Comparison of ENCODE assay signal across 16 cellular contexts in the genomic region with DNA sequence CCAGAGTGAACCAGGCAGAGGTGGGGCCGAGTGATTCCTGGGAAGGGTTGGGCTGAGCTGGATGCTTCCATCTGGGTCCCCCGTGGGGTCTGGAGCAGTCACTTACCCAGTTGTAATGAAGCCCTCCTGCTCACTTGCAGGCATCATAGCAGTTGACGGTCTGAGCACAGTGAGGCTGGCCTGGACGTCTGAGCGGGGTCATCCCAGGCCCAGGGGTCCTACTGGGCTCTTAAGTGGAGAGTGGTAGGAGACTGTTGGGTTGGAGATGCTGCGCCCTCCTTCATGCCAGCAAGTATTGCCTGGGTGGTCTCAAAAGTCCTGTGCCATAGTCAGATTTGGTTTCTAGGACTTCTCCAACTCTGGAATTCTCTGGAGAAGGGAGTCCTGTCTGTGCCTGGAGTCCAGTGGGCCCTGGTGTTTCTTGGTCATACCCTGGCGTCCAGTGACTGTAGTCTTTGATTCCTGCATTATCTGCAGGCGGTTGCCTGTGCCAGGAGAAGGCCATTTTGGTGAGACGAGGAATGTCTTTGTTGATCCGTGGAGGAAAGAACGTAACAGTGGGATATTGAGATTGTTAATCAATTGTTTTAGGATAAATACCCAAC.
A peak's percentile ranks its signal among the peaks of the same experiment; 100 is the strongest.
DNase-seq lines count a peak whose midpoint lies in the region; ATAC-seq, FAIRE-seq and TF ChIP-seq lines count a peak whose summit lies in the region.
"Had no signal": no experiment of that assay in that cellular context is flagged by ENCODE, and none has a peak within 500 bp of the region (broad histone marks: within the 10 kb centered on the region; RNA-seq: fewer than 3 reads in every experiment).

No MANE protein-coding gene starts in this region.

- no peaks in the 10 kb centered on the region for H3K79me2 ChIP-seq in HepG2 (ENCODE audit: insufficient read depth, low read length)

- intact Hi-C loops in HepG2 (cut with micrococcal nuclease; ENCODE audit: unreplicated experiment), result no loop called here
- intact Hi-C loops in activated T-helper 2 cell treated with anti-CD3 and anti-CD28 coated beads, Interferon-gamma antibody, Interleukin-2, Interleukin-4, amounts not matched to agents 10 μg/mL and 5 μg/mL and 100 μg/mL, durations not matched to agents 14 hours and 24 hours and 36 hours (cut with micrococcal nuclease), result no loop called here

- H3K36me3 ChIP-seq in liver (ENCODE audit: control insufficient read depth in 4 of 4, insufficient read depth in 3 of 4, low read depth in 1 of 4, low read length in 3 of 4) (no peaks in the 10 kb centered on the region), HepG2 (replicated peaks in 1 of 2; ENCODE audit: control insufficient read depth in 1 of 2, insufficient read depth in 2 of 2, low read length in 2 of 2) (peaks cover 4 to 15% of the 10 kb centered on the region in 2 experiments; a peak in 3 of 5 replicates)

- H3K27me3 Mint-ChIP-seq in osteocyte (ENCODE audit: unreplicated experiment), result no peaks in the 10 kb centered on the region
- no peaks in the 10 kb centered on the region for H3K27me3 Mint-ChIP-seq in activated T-helper 2 cell treated with anti-CD3 and anti-CD28 coated beads, Interferon-gamma antibody, Interleukin-2, Interleukin-4, amounts not matched to agents 10 μg/mL and 5 μg/mL and 100 μg/mL, durations not matched to agents 14 hours and 24 hours and 36 hours (ENCODE audit: low read depth)
- H3K27me3 Mint-ChIP-seq: activated naive CD8-positive, alpha-beta T cell; stimulated activated naive CD8-positive, alpha-beta T cell treated with anti-CD3 and anti-CD28 coated beads, Interleukin-15, Interleukin-2, amounts not matched to agents 100 ng/mL and 50 ng/mL, for 24 hours had no signal

- no peak for TF ChIP-seq RAD21 in liver (IDR thresholded peaks at IDR 0.05)
- no peak for TF ChIP-seq RAD21 in HepG2 (CRISPR knock-in tag; IDR thresholded peaks at IDR 0.05)

- H3K9ac ChIP-seq in liver (ENCODE audit: low read depth in 1 of 2, low read length in 2 of 2) (peak overlapping the region; percentile 1 to 21), HepG2 (ENCODE audit: insufficient read depth, low read depth, low read length) (no peak overlapping the region)

- peak overlapping the region in 1 of 2 donors; percentile 10 for H3K27ac ChIP-seq in liver (ENCODE audit: low read depth in 1 of 2, low read length in 2 of 2)
- no peak overlapping the region for H3K27ac ChIP-seq in HepG2 (ENCODE audit: extremely low read length, insufficient read depth, low read length)

- POLR2A ChIA-PET in HepG2 (lab: Yijun Ruan, JAX), result no interaction called here

- H3K27me3 ChIP-seq in liver (ENCODE audit: control insufficient read depth in 4 of 4, insufficient read depth in 4 of 4, low read length in 3 of 4), result no peaks in the 10 kb centered on the region
- no peaks in the 10 kb centered on the region for H3K27me3 ChIP-seq in HepG2 (ENCODE audit: control insufficient read depth in 1 of 2, insufficient read depth in 2 of 2, low read length in 2 of 2)

- no peak overlapping the region for H3K4me3 Mint-ChIP-seq in osteocyte (ENCODE audit: unreplicated experiment)
- H3K4me3 Mint-ChIP-seq in activated T-helper 2 cell treated with anti-CD3 and anti-CD28 coated beads, Interferon-gamma antibody, Interleukin-2, Interleukin-4, amounts not matched to agents 10 μg/mL and 5 μg/mL and 100 μg/mL, durations not matched to agents 14 hours and 24 hours and 36 hours (ENCODE audit: low read depth), result no peak overlapping the region
- H3K4me3 Mint-ChIP-seq: activated naive CD8-positive, alpha-beta T cell; stimulated activated naive CD8-positive, alpha-beta T cell treated with anti-CD3 and anti-CD28 coated beads, Interleukin-15, Interleukin-2, amounts not matched to agents 100 ng/mL and 50 ng/mL, for 24 hours had no signal

- no peaks in the 10 kb centered on the region for H3K4me1 ChIP-seq in liver (ENCODE audit: control insufficient read depth in 4 of 4, insufficient read depth in 4 of 4, low read length in 3 of 4)
- H3K4me1 ChIP-seq in HepG2 (ENCODE audit: insufficient read depth, low read length), result no peaks in the 10 kb centered on the region

- H2AFZ ChIP-seq in HepG2 (ENCODE audit: low read length), result no peak overlapping the region

- peak overlapping the region; percentile 19 for H3K27ac Mint-ChIP-seq in osteocyte (ENCODE audit: unreplicated experiment)
- H3K27ac Mint-ChIP-seq in activated T-helper 2 cell treated with anti-CD3 and anti-CD28 coated beads, Interferon-gamma antibody, Interleukin-2, Interleukin-4, amounts not matched to agents 10 μg/mL and 5 μg/mL and 100 μg/mL, durations not matched to agents 14 hours and 24 hours and 36 hours, result no peak overlapping the region
- H3K27ac Mint-ChIP-seq: activated naive CD8-positive, alpha-beta T cell; stimulated activated naive CD8-positive, alpha-beta T cell treated with anti-CD3 and anti-CD28 coated beads, Interleukin-15, Interleukin-2, amounts not matched to agents 100 ng/mL and 50 ng/mL, for 24 hours had no signal

- no peak for TF ChIP-seq EP300 in HepG2 (IDR thresholded peaks at IDR 0.05; ENCODE audit: low read depth in 2 of 2, low read length in 2 of 2)
- no peak for TF ChIP-seq EP300 in HepG2 (CRISPR knock-in tag; IDR thresholded peaks at IDR 0.05; ENCODE audit: borderline replicate concordance)

- H3K36me3 Mint-ChIP-seq in osteocyte (ENCODE audit: unreplicated experiment), result peaks cover 5% of the 10 kb centered on the region
- H3K36me3 Mint-ChIP-seq in activated T-helper 2 cell treated with anti-CD3 and anti-CD28 coated beads, Interferon-gamma antibody, Interleukin-2, Interleukin-4, amounts not matched to agents 10 μg/mL and 5 μg/mL and 100 μg/mL, durations not matched to agents 14 hours and 24 hours and 36 hours (ENCODE audit: low read depth), result peaks cover 10% of the 10 kb centered on the region

- H4K20me1 ChIP-seq in HepG2 (ENCODE audit: insufficient read depth, low read length), result no peaks in the 10 kb centered on the region

- DNase-seq in HepG2 (ENCODE audit: low spot score), result no peak
- DNase-seq in fibroblast of mammary gland (ENCODE audit: low read depth), result no peak
- DNase-seq in osteocyte (ENCODE audit: extremely low spot score, unreplicated experiment), result no peak
- no peak for DNase-seq in NCI-H187 (lab: John Stamatoyannopoulos, UW)
- no peak for DNase-seq in stimulated activated CD4-positive, alpha-beta T cell treated with anti-CD3 and anti-CD28 coated beads, Interleukin-4, amount 100 ng/mL, for 4 hours
- no peak for DNase-seq in activated T-helper 2 cell treated with anti-CD3 and anti-CD28 coated beads, Interferon-gamma antibody, Interleukin-2, Interleukin-4, amounts not matched to agents 10 μg/mL and 5 μg/mL and 100 μg/mL, durations not matched to agents 14 hours and 24 hours and 36 hours (ENCODE audit: low spot score)
- DNase-seq in NCI-H345 (lab: John Stamatoyannopoulos, UW), result no peak
- DNase-seq: activated CD4-positive, CD25-positive, alpha-beta regulatory T cell; NCI-H187 treated with DMSO at 0.1 percent for 48 hours; NCI-H526 treated with DMSO at 0.1 percent for 48 hours had no signal

- no TSS peak for BruUV-seq in HepG2 (replicated peaks; lab: Mats Ljungman, UMichigan)

- in situ Hi-C loops in HepG2 (cut with HindIII; ENCODE audit: extremely low pct_ligation_motif_present, low pct_unique_long_range_greater_than_20kb), result no loop called here

- CTCF ChIA-PET in HepG2 (lab: Yijun Ruan, JAX; ENCODE audit: low intra/inter-chr PET ratio, low total read pairs), result no interaction called here

- no peak for TF ChIP-seq POLR2A in HepG2 (IDR thresholded peaks at IDR 0.05; ENCODE audit: insufficient read depth in 1 of 2, low read depth in 2 of 2, low read length in 2 of 2)

- 88% methylated on average over 11 of the region's 11 CpGs for WGBS in liver
- 98% methylated on average over 9 of the region's 11 CpGs for WGBS in HepG2 (ENCODE audit: low lambda C conversion rate)

- no peaks in the 10 kb centered on the region for H3K9me3 ChIP-seq in liver (ENCODE audit: control insufficient read depth in 4 of 4, low read length in 3 of 4)
- no peaks in the 10 kb centered on the region for H3K9me3 ChIP-seq in HepG2 (ENCODE audit: low read length)

- no peak for ATAC-seq in HepG2
- ATAC-seq: esophagus mucosa, Panc1 had no signal

- TF ChIP-seq CTCF in liver (IDR thresholded peaks at IDR 0.05; ENCODE audit: low read depth, low read length, missing input control) (no peak), HepG2 (CRISPR knock-in tag; IDR thresholded peaks at IDR 0.05) (no peak), fibroblast of mammary gland (conservative IDR thresholded peaks at IDR 0.05; ENCODE audit: control insufficient read depth, insufficient read depth, low read depth, low read length) (no peak), osteocyte (IDR thresholded peaks at IDR 0.05) (no peak)

- no peak overlapping the region for H3K4me2 ChIP-seq in HepG2 (ENCODE audit: low read depth, low read length)

- H3K9me3 Mint-ChIP-seq in osteocyte (ENCODE audit: unreplicated experiment), result no peaks in the 10 kb centered on the region
- no peaks in the 10 kb centered on the region for H3K9me3 Mint-ChIP-seq in activated T-helper 2 cell treated with anti-CD3 and anti-CD28 coated beads, Interferon-gamma antibody, Interleukin-2, Interleukin-4, amounts not matched to agents 10 μg/mL and 5 μg/mL and 100 μg/mL, durations not matched to agents 14 hours and 24 hours and 36 hours
- H3K9me3 Mint-ChIP-seq: stimulated activated naive CD8-positive, alpha-beta T cell treated with anti-CD3 and anti-CD28 coated beads, Interleukin-15, Interleukin-2, amounts not matched to agents 100 ng/mL and 50 ng/mL, for 24 hours had no signal

- peaks cover 32% of the 10 kb centered on the region for H3K4me1 Mint-ChIP-seq in osteocyte (ENCODE audit: unreplicated experiment)
- H3K4me1 Mint-ChIP-seq in activated T-helper 2 cell treated with anti-CD3 and anti-CD28 coated beads, Interferon-gamma antibody, Interleukin-2, Interleukin-4, amounts not matched to agents 10 μg/mL and 5 μg/mL and 100 μg/mL, durations not matched to agents 14 hours and 24 hours and 36 hours (ENCODE audit: low read depth), result peaks cover 12% of the 10 kb centered on the region

- H3K4me3 ChIP-seq in liver (ENCODE audit: low read depth in 1 of 3, low read length in 3 of 3) (no peak overlapping the region), HepG2 (replicated peaks in 1 of 3; ENCODE audit: insufficient read depth in 1 of 3, low read depth in 2 of 3, low read length in 3 of 3) (no peak overlapping the region), fibroblast of mammary gland (ENCODE audit: control insufficient read depth, low read depth, low read length) (peak overlapping the region; percentile 20)

- no peak for FAIRE-seq in HepG2 (lab: Jason Lieb, UNC)
- FAIRE-seq: GM18507 had no signal

TF ChIP-seq in liver, 16 proteins besides CTCF, POLR2A, EP300 and RAD21 (continues in another document):
- TF ChIP-seq, protein P1, sequence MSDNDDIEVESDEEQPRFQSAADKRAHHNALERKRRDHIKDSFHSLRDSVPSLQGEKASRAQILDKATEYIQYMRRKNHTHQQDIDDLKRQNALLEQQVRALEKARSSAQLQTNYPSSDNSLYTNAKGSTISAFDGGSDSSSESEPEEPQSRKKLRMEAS (IDR thresholded peaks at IDR 0.05), result no peak
- TF ChIP-seq NR2F2 (IDR thresholded peaks at IDR 0.05), result no peak

TF ChIP-seq in HepG2, 621 proteins besides CTCF, POLR2A, EP300 and RAD21 (continues in another document):
- TF ChIP-seq KDM5B (CRISPR knock-in tag; IDR thresholded peaks at IDR 0.05; ENCODE audit: borderline replicate concordance), result no peak
- TF ChIP-seq NR3C1 (CRISPR knock-in tag; IDR thresholded peaks at IDR 0.05), result no peak
- TF ChIP-seq FOSL2 (CRISPR knock-in tag; IDR thresholded peaks at IDR 0.05), result no peak
- TF ChIP-seq KDM5A (IDR thresholded peaks at IDR 0.05; ENCODE audit: borderline replicate concordance, low read length), result no peak
